In genomic region chr7:22190736-22191135, GRCh38 we compare ENCODE assay signal across 17 cellular contexts.
"Had no signal": no experiment of that assay in that cellular context is flagged by ENCODE, and none has a peak within 500 bp of the region (broad histone marks: within the 10 kb centered on the region; RNA-seq: fewer than 3 reads in every experiment).

No MANE protein-coding gene starts in this region.

- H3K4me1 Mint-ChIP-seq: naive thymus-derived CD4-positive, alpha-beta T cell; T-cell had no signal

- H3K27me3 Mint-ChIP-seq: stimulated activated naive CD8-positive, alpha-beta T cell treated with anti-CD3 and anti-CD28 coated beads, Interleukin-15, Interleukin-2, amounts not matched to agents 100 ng/mL and 50 ng/mL, for 24 hours; T-cell had no signal

- ATAC-seq: activated T-cell treated with anti-CD3 and anti-CD28 coated beads, Interleukin-2, amount 50 U/mL, for 4 hours; left cardiac atrium; naive thymus-derived CD4-positive, alpha-beta T cell; T-cell had no signal

- H3K27ac Mint-ChIP-seq: activated naive CD4-positive, alpha-beta T cell treated with anti-CD3 and anti-CD28 coated beads for 36 hours; naive thymus-derived CD4-positive, alpha-beta T cell; stimulated activated naive CD8-positive, alpha-beta T cell treated with anti-CD3 and anti-CD28 coated beads, Interleukin-15, Interleukin-2, amounts not matched to agents 100 ng/mL and 50 ng/mL, for 24 hours; T-cell had no signal

- H3K4me3 Mint-ChIP-seq: activated naive CD4-positive, alpha-beta T cell treated with anti-CD3 and anti-CD28 coated beads for 36 hours; activated T-cell treated with anti-CD3 and anti-CD28 coated beads, Interleukin-2, amount 50 U/mL, for 4 hours; naive thymus-derived CD4-positive, alpha-beta T cell; stimulated activated naive CD8-positive, alpha-beta T cell treated with anti-CD3 and anti-CD28 coated beads, Interleukin-15, Interleukin-2, amounts not matched to agents 100 ng/mL and 50 ng/mL, for 24 hours; T-cell had no signal

- H3K36me3 Mint-ChIP-seq: naive thymus-derived CD4-positive, alpha-beta T cell; T-cell had no signal

- H3K9me3 ChIP-seq: esophagus squamous epithelium, right lobe of liver, suprapubic skin had no signal

- H3K36me3 ChIP-seq: suprapubic skin had no signal

- DNase-seq: activated CD4-positive, alpha-beta T cell treated with anti-CD3 and anti-CD28 coated beads, Interleukin-2, amount 50 U/mL, for 1 hour; activated CD8-positive, alpha-beta memory T cell treated with anti-CD3 and anti-CD28 coated beads, Interleukin-2, amount 50 U/mL, for 4 hours; activated naive CD4-positive, alpha-beta T cell treated with anti-CD3 and anti-CD28 coated beads for 36 hours; activated T-cell treated with anti-CD3 and anti-CD28 coated beads, Interleukin-2, amount 50 U/mL, for 4 hours; anterior cingulate cortex; effector CD8-positive, alpha-beta T cell; esophagus squamous epithelium; left cardiac atrium; mesenchymal stem cell; naive thymus-derived CD4-positive, alpha-beta T cell; right lobe of liver; small intestine; stimulated activated CD4-positive, alpha-beta T cell treated with anti-CD3 and anti-CD28 coated beads, Interleukin-15, amount 100 ng/mL, for 24 hours; stimulated activated CD4-positive, alpha-beta T cell treated with anti-CD3 and anti-CD28 coated beads, Interleukin-2, amount 100 ng/mL, for 48 hours; T-cell had no signal

- H3K4me3 ChIP-seq: right lobe of liver, suprapubic skin had no signal

- H3K9me3 Mint-ChIP-seq: activated naive CD4-positive, alpha-beta T cell treated with anti-CD3 and anti-CD28 coated beads for 36 hours; activated T-cell treated with anti-CD3 and anti-CD28 coated beads, Interleukin-2, amount 50 U/mL, for 4 hours; naive thymus-derived CD4-positive, alpha-beta T cell; stimulated activated naive CD8-positive, alpha-beta T cell treated with anti-CD3 and anti-CD28 coated beads, Interleukin-15, Interleukin-2, amounts not matched to agents 100 ng/mL and 50 ng/mL, for 24 hours; T-cell had no signal

- H3K27ac ChIP-seq: esophagus squamous epithelium, right lobe of liver, suprapubic skin had no signal

- H3K4me1 ChIP-seq: right lobe of liver had no signal

- H3K27me3 ChIP-seq: esophagus squamous epithelium, right lobe of liver, suprapubic skin had no signal
